9 cellular contexts compared by ENCODE assay signal in genomic region chr16:57801098-57801855, GRCh38. TPM values are rescaled to one million over a fixed set of nuclear protein-coding genes. Genes with fewer than 3 reads are reported as not detected.
DNase-seq lines count a peak whose midpoint lies in the region; ATAC-seq and TF ChIP-seq lines count a peak whose summit lies in the region.
"Had no signal": no experiment of that assay in that cellular context is flagged by ENCODE, and none has a peak within 500 bp of the region (broad histone marks: within the 10 kb centered on the region; RNA-seq: fewer than 3 reads in every experiment).

No MANE protein-coding gene starts in this region.

- WGBS in hepatocyte (ENCODE audit: low lambda C conversion rate, missing lambda C conversion rate), result 18% methylated on average over 7 of the region's 7 CpGs
- WGBS in spleen, 5 donors, result 33 to 56% (median 42%) methylated on average over 7 of the region's 7 CpGs

- peaks cover 3% of the 10 kb centered on the region; the same call in 1 of the 2 replicates for H3K4me1 ChIP-seq in HEK293 (ENCODE audit: control insufficient read depth, insufficient read depth, low read length)
- H3K4me1 ChIP-seq in hepatocyte (ENCODE audit: insufficient read depth), result peaks cover 66% of the 10 kb centered on the region
- H3K4me1 ChIP-seq in spleen, result peaks cover 25 to 69% (median 50%) of the 10 kb centered on the region in 6 donors

- peak overlapping the region; percentile 54 for H2AFZ ChIP-seq in hepatocyte

- H3K4me2 ChIP-seq in hepatocyte, result peak overlapping the region; percentile 90

- POLR2A ChIA-PET in HEK293 (lab: Yijun Ruan, JAX), result interaction anchor here (1.9 kb wide), 1 partner anchor 9 kb away, joined by 7 read pairs; no protein-coding TSS in a partner anchor

- H3K27me3 ChIP-seq in hepatocyte (no peaks in the 10 kb centered on the region), spleen (replicated peaks in 1 of 7) (peaks cover 0 to 35% (median 0%) of the 10 kb centered on the region in 7 donors)

- DNase-seq in hepatocyte (ENCODE audit: low spot score) (peak; percentile 67), spleen (no peak), T-helper 2 cell (no peak)

- TF ChIP-seq CTCF in HEK293 (tag by site-specific recombination; IDR thresholded peaks at IDR 0.05) (no peak; the same call in 1 of the 2 replicates), WI38 (IDR thresholded peaks at IDR 0.05; ENCODE audit: low read depth, low read length) (0 out of 2 replicates have a peak, but pooled peaks have one; percentile 13), hepatocyte (IDR thresholded peaks at IDR 0.05; ENCODE audit: poor library complexity) (no peak), spleen (IDR thresholded peaks at IDR 0.05 in 8 of 11, conservative IDR thresholded peaks at IDR 0.05 in 3 of 11) (no peak)

- CTCF ChIA-PET in HEK293 (lab: Yijun Ruan, JAX), result interaction anchor here (0.6 to 2.7 kb wide), 3 partner anchors 62 to 923 kb away, joined by 3 to 13 read pairs (median 7); no protein-coding TSS in a partner anchor

- no peak for TF ChIP-seq POLR2A in spleen (IDR thresholded peaks at IDR 0.05)

- no peaks in the 10 kb centered on the region for H3K9me3 ChIP-seq in HEK293 (ENCODE audit: control insufficient read depth, insufficient read depth, low read depth, low read length)
- no peaks in the 10 kb centered on the region for H3K9me3 ChIP-seq in hepatocyte (ENCODE audit: low read depth)
- no peaks in the 10 kb centered on the region for H3K9me3 ChIP-seq in spleen

- H4K20me1 ChIP-seq in hepatocyte (ENCODE audit: insufficient read depth, poor library complexity, severe bottlenecking), result no peaks in the 10 kb centered on the region

- no peak overlapping the region for H3K27ac ChIP-seq in HEK293 (ENCODE audit: extremely low read depth, low read depth, low read length)
- peak overlapping the region; percentile 96 for H3K27ac ChIP-seq in hepatocyte
- peak overlapping the region; percentile 48 to 86 (median 81) for H3K27ac ChIP-seq in spleen

- no peaks in the 10 kb centered on the region for H3K9me2 ChIP-seq in hepatocyte (replicated peaks; ENCODE audit: insufficient read depth)

- H3K4me3 ChIP-seq in HEK293 (ENCODE audit: low read depth, low read length) (peak overlapping the region; percentile 49), WI38 (ENCODE audit: low read depth, low read length) (peak overlapping the region; percentile 89), hepatocyte (peak overlapping the region; percentile 57), spleen (peak overlapping the region; percentile 27 to 70 (median 44))

- intact Hi-C loops in spleen (cut with DNase I; ENCODE audit: low total_unique reads), result no loop called here

- ATAC-seq in HG02852 (IDR thresholded peaks at IDR 0.05; ENCODE audit: unreplicated experiment), result no peak
- no peak for ATAC-seq in HG03159 (IDR thresholded peaks at IDR 0.05; ENCODE audit: unreplicated experiment)
- ATAC-seq in HG02840 (IDR thresholded peaks at IDR 0.05; ENCODE audit: low FRiP score, unreplicated experiment), result no peak

- H3K36me3 ChIP-seq in HEK293 (ENCODE audit: control insufficient read depth in 2 of 2, insufficient read depth in 1 of 2, low read length in 2 of 2) (peaks cover 0 to 9% of the 10 kb centered on the region in 2 experiments; a peak in 1 of 3 replicates), hepatocyte (replicated peaks; ENCODE audit: insufficient read depth, low read depth) (no peaks in the 10 kb centered on the region), spleen (peaks cover 0 to 16% (median 3%) of the 10 kb centered on the region in 6 donors)

- H3K79me2 ChIP-seq in hepatocyte, result peaks cover 41% of the 10 kb centered on the region

TF ChIP-seq in HEK293, 187 proteins besides CTCF, POLR2A, EP300 and RAD21:
- TF ChIP-seq PATZ1 (tag by site-specific recombination; IDR thresholded peaks at IDR 0.05), result 0 out of 2 replicates have a peak, but pooled peaks have one; percentile 42
- TF ChIP-seq WT1 (tag by site-specific recombination; IDR thresholded peaks at IDR 0.05), result no peak
- 0 out of 2 replicates have a peak, but pooled peaks have one; percentile 60 for TF ChIP-seq ZNF335 (tag by site-specific recombination; conservative IDR thresholded peaks at IDR 0.05)

RNA-seq across cellular contexts. Expression of gene KIFC3, which starts 1.0 kb away (rescaled TPM):
- 41.4 and 49.7 TPM in 2 replicates for total RNA-seq in hepatocyte
- 55.3 and 66.5 TPM in 2 replicates for polyA plus RNA-seq in hepatocyte
- 10 to 100 TPM; 30.3 to 61.5 (median 47.5) TPM for total RNA-seq in spleen
- polyA plus RNA-seq in spleen, result 10 to 100 TPM in 2 of 3 donors, 1 to 10 TPM in 1; 4.6 to 25.2 (median 15.9) TPM
- total RNA-seq: T-helper 1 cell treated with Interleukin-12 subunit alpha and Interleukin-12 subunit beta and Interleukin-4 antibody, amounts not matched to agents 30 ng/mL and 1 ng/mL, for 36 hours had no signal
